In the genomic region with DNA sequence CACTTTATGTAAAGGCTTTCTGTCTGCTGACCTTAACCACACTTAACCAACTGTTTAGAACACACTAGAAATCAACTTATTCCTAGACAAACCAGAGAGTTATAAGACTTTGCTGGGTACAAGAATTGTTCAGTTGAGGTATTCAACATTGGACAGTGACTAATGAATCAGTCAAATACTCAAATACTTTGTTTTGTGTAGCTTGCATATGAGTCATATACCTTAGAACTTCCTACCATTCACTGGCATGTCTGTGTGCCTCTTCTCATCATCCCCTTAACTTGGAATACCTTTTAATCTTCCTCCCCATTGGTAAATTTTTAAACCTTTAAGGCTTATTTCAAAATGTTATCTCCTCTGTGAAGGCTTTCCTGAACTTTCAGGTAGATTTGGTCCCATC, we compare ENCODE assay signal across 20 cellular contexts.
DNase-seq lines count a peak whose midpoint lies in the region; ATAC-seq and TF ChIP-seq lines count a peak whose summit lies in the region.
"Had no signal": no experiment of that assay in that cellular context is flagged by ENCODE, and none has a peak within 500 bp of the region (broad histone marks: within the 10 kb centered on the region; RNA-seq: fewer than 3 reads in every experiment).

No MANE protein-coding gene starts in this region.

- no peak for ATAC-seq in SK-N-SH treated with all-trans-retinoic acid at 6 μM for 48 hours
- no peak for ATAC-seq in GM18873 (IDR thresholded peaks at IDR 0.05; ENCODE audit: low FRiP score, unreplicated experiment)
- ATAC-seq: CD8-positive, alpha-beta T cell; Panc1; T-cell had no signal

- H3K4me1 ChIP-seq in mammary epithelial cell (ENCODE audit: insufficient read depth, low read length) = peaks cover 8% of the 10 kb centered on the region
- H3K4me1 ChIP-seq: BLaER1 treated with 17β-estradiol and CSF1 and Interleukin-3, amounts not matched to agents 10 nM and 100 nM had no signal

- no peaks in the 10 kb centered on the region for H4K20me1 ChIP-seq in mammary epithelial cell (ENCODE audit: insufficient read depth, low read length)
- H4K20me1 ChIP-seq: BLaER1 treated with 17β-estradiol and CSF1 and Interleukin-3, amounts not matched to agents 10 nM and 100 nM had no signal

- H3K9ac ChIP-seq in mammary epithelial cell (ENCODE audit: insufficient read depth, low read length) = no peak overlapping the region
- H3K9ac ChIP-seq: BLaER1 treated with 17β-estradiol and CSF1 and Interleukin-3, amounts not matched to agents 10 nM and 100 nM had no signal

- no peak overlapping the region for H3K4me3 ChIP-seq in mammary epithelial cell (replicated peaks in 1 of 3; ENCODE audit: insufficient read depth in 1 of 3, low read depth in 2 of 3, low read length in 3 of 3)
- H3K4me3 ChIP-seq: BLaER1 treated with 17β-estradiol and CSF1 and Interleukin-3, amounts not matched to agents 10 nM and 100 nM; SK-N-MC had no signal

- no peaks in the 10 kb centered on the region for H3K36me3 ChIP-seq in mammary epithelial cell (ENCODE audit: insufficient read depth, low read length)
- H3K36me3 ChIP-seq: BLaER1 treated with 17β-estradiol and CSF1 and Interleukin-3, amounts not matched to agents 10 nM and 100 nM had no signal

- no peak overlapping the region for H2AFZ ChIP-seq in mammary epithelial cell (ENCODE audit: low read depth, low read length)

- peak overlapping the region; percentile 1 for H3K4me2 ChIP-seq in mammary epithelial cell (ENCODE audit: insufficient read depth, low read depth, low read length)
- H3K4me2 ChIP-seq: BLaER1 treated with 17β-estradiol and CSF1 and Interleukin-3, amounts not matched to agents 10 nM and 100 nM had no signal

- DNase-seq in ELR (ENCODE audit: low read depth) = peak; percentile 14
- peak; percentile 34 for DNase-seq in M059J (ENCODE audit: low read depth)
- peak; percentile 47 for DNase-seq in mammary epithelial cell
- peak; percentile 49 for DNase-seq in kidney tubule cell (ENCODE audit: low spot score)
- DNase-seq in SW 1271 (lab: John Stamatoyannopoulos, UW) = no peak
- DNase-seq in NCI-H1417 treated with DMSO at 0.1 percent for 48 hours (lab: John Stamatoyannopoulos, UW) = no peak
- DNase-seq: Calu3; CD8-positive, alpha-beta T cell; HCEC 1CT; NCI-H1105; NCI-H187 treated with DMSO at 0.1 percent for 48 hours; NCI-H345; NCI-H526; Right ventricle myocardium superior; T-cell had no signal

- CTCF ChIA-PET in mammary epithelial cell (lab: Charles Lee; ENCODE audit: low non-redundant PET) = no interaction called here

- no peaks in the 10 kb centered on the region for H3K79me2 ChIP-seq in mammary epithelial cell (ENCODE audit: insufficient read depth, low read length)

- intact Hi-C loops in mammary epithelial cell (cut with micrococcal nuclease) = no loop called here

- H3K9me3 ChIP-seq in mammary epithelial cell (replicated peaks; ENCODE audit: insufficient read depth, low read length) = no peaks in the 10 kb centered on the region
- H3K9me3 ChIP-seq: BLaER1 treated with 17β-estradiol and CSF1 and Interleukin-3, amounts not matched to agents 10 nM and 100 nM had no signal

- no TSS peak for BruUV-seq in mammary epithelial cell (replicated peaks; lab: Mats Ljungman, UMichigan)

- dilution Hi-C loops in mammary epithelial cell (cut with HindIII; ENCODE audit: low sequenced_read_pairs) = no loop called here

- in situ Hi-C loops in mammary epithelial cell (cut with MboI; ENCODE audit: low sequenced_read_pairs in 2 of 2) = no loop called here

- H3K27ac ChIP-seq in mammary epithelial cell (ENCODE audit: insufficient read depth, low read depth, low read length) = peak overlapping the region; percentile 19
- H3K27ac ChIP-seq: BLaER1 treated with 17β-estradiol and CSF1 and Interleukin-3, amounts not matched to agents 10 nM and 100 nM; SK-N-MC had no signal

- TF ChIP-seq CTCF in mammary epithelial cell (conservative IDR thresholded peaks at IDR 0.05 in 1 of 2, IDR thresholded peaks at IDR 0.05 in 1 of 2; ENCODE audit: extremely low read depth in 1 of 2, insufficient read depth in 1 of 2, low read depth in 1 of 2, low read length in 2 of 2) = no peak

- no peaks in the 10 kb centered on the region for H3K27me3 ChIP-seq in mammary epithelial cell (ENCODE audit: insufficient read depth, low read length)

TF ChIP-seq in SK-N-SH treated with all-trans-retinoic acid at 6 μM for 48 hours, 23 proteins besides CTCF, POLR2A, EP300 and RAD21:
- TF ChIP-seq PATZ1 (CRISPR knock-in tag; IDR thresholded peaks at IDR 0.05; ENCODE audit: borderline replicate concordance) = no peak
- TF ChIP-seq ZC3H10 (CRISPR knock-in tag; IDR thresholded peaks at IDR 0.05) = no peak
- no peak for TF ChIP-seq CREB5 (CRISPR knock-in tag; IDR thresholded peaks at IDR 0.05; ENCODE audit: low read depth)
- no peak for TF ChIP-seq TOX (CRISPR knock-in tag; IDR thresholded peaks at IDR 0.05; ENCODE audit: borderline replicate concordance)
- TF ChIP-seq ZNF565 (CRISPR knock-in tag; conservative IDR thresholded peaks at IDR 0.05; ENCODE audit: low read depth) = no peak
- TF ChIP-seq, protein P1, sequence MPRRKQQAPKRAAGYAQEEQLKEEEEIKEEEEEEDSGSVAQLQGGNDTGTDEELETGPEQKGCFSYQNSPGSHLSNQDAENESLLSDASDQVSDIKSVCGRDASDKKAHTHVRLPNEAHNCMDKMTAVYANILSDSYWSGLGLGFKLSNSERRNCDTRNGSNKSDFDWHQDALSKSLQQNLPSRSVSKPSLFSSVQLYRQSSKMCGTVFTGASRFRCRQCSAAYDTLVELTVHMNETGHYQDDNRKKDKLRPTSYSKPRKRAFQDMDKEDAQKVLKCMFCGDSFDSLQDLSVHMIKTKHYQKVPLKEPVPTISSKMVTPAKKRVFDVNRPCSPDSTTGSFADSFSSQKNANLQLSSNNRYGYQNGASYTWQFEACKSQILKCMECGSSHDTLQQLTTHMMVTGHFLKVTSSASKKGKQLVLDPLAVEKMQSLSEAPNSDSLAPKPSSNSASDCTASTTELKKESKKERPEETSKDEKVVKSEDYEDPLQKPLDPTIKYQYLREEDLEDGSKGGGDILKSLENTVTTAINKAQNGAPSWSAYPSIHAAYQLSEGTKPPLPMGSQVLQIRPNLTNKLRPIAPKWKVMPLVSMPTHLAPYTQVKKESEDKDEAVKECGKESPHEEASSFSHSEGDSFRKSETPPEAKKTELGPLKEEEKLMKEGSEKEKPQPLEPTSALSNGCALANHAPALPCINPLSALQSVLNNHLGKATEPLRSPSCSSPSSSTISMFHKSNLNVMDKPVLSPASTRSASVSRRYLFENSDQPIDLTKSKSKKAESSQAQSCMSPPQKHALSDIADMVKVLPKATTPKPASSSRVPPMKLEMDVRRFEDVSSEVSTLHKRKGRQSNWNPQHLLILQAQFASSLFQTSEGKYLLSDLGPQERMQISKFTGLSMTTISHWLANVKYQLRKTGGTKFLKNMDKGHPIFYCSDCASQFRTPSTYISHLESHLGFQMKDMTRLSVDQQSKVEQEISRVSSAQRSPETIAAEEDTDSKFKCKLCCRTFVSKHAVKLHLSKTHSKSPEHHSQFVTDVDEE (CRISPR knock-in tag; IDR thresholded peaks at IDR 0.05) = no peak
- TF ChIP-seq ESRRG (CRISPR knock-in tag; IDR thresholded peaks at IDR 0.05) = no peak
- TF ChIP-seq GLIS3 (CRISPR knock-in tag; IDR thresholded peaks at IDR 0.05) = no peak
- no peak for TF ChIP-seq ZNF8 (CRISPR knock-in tag; IDR thresholded peaks at IDR 0.05)
- no peak for TF ChIP-seq OSR1 (CRISPR knock-in tag; IDR thresholded peaks at IDR 0.05)
- no peak for TF ChIP-seq SNAI2 (CRISPR knock-in tag; IDR thresholded peaks at IDR 0.05)
- TF ChIP-seq ZFP30 (CRISPR knock-in tag; IDR thresholded peaks at IDR 0.05) = no peak
- TF ChIP-seq CSDC2 (CRISPR knock-in tag; IDR thresholded peaks at IDR 0.05) = no peak
- no peak for TF ChIP-seq BACH2 (CRISPR knock-in tag; IDR thresholded peaks at IDR 0.05; ENCODE audit: borderline replicate concordance)
- TF ChIP-seq TCF4 (CRISPR knock-in tag; IDR thresholded peaks at IDR 0.05; ENCODE audit: borderline replicate concordance) = no peak
TF ChIP-seq in SK-N-SH treated with all-trans-retinoic acid at 6 μM for 48 hours: peak in this region for 0.

Comparison
In these comparisons a context has a peak if more than half of its experiments do, and no peak if none do; other contexts are left out.
1. DNase-seq: peak in ELR (single experiment), M059J (single experiment), mammary epithelial cell (single experiment) and kidney tubule cell (single experiment); none in SW 1271 (0 of 2) and NCI-H1417 treated with DMSO at 0.1 percent for 48 hours (single experiment).